In genomic region chr6:137277971-137278602, GRCh38 we compare ENCODE assay signal across 14 cellular contexts. TPM values are rescaled to one million over a fixed set of nuclear protein-coding genes. Genes with fewer than 3 reads are reported as not detected.
DNase-seq lines count a peak whose midpoint lies in the region; ATAC-seq and TF ChIP-seq lines count a peak whose summit lies in the region.
"Had no signal": no experiment of that assay in that cellular context is flagged by ENCODE, and none has a peak within 500 bp of the region (broad histone marks: within the 10 kb centered on the region; RNA-seq: fewer than 3 reads in every experiment).

No MANE protein-coding gene starts in this region.

- peaks cover 3% of the 10 kb centered on the region for H3K4me1 ChIP-seq in mammary epithelial cell (ENCODE audit: insufficient read depth, low read length)
- H3K4me1 ChIP-seq: upper lobe of right lung had no signal

- BruUV-seq in mammary epithelial cell (replicated peaks; lab: Mats Ljungman, UMichigan), result no TSS peak

- dilution Hi-C loops in mammary epithelial cell (cut with HindIII; ENCODE audit: low sequenced_read_pairs), result no loop called here

- no peaks in the 10 kb centered on the region for H3K27me3 ChIP-seq in mammary epithelial cell (ENCODE audit: insufficient read depth, low read length)
- H3K27me3 ChIP-seq: upper lobe of right lung had no signal

- CTCF ChIA-PET in mammary epithelial cell (lab: Charles Lee; ENCODE audit: low non-redundant PET), result interaction anchor here (0.6 kb wide), 1 partner anchor 36 kb away, joined by 9 read pairs; no protein-coding TSS in a partner anchor

- in situ Hi-C loops in mammary epithelial cell (cut with MboI; ENCODE audit: low sequenced_read_pairs in 2 of 2), result no loop called here

- H3K27ac ChIP-seq in mammary epithelial cell (ENCODE audit: insufficient read depth, low read depth, low read length), result no peak overlapping the region
- H3K27ac ChIP-seq: upper lobe of right lung had no signal

- intact Hi-C loops in mammary epithelial cell (cut with micrococcal nuclease), result no loop called here

- H3K9me3 ChIP-seq in mammary epithelial cell (replicated peaks; ENCODE audit: insufficient read depth, low read length), result no peaks in the 10 kb centered on the region
- H3K9me3 ChIP-seq: HAP-1, upper lobe of right lung had no signal

- H3K9ac ChIP-seq in mammary epithelial cell (ENCODE audit: insufficient read depth, low read length), result no peak overlapping the region

- H4K20me1 ChIP-seq in mammary epithelial cell (ENCODE audit: insufficient read depth, low read length), result no peaks in the 10 kb centered on the region

- no peaks in the 10 kb centered on the region for H3K36me3 ChIP-seq in mammary epithelial cell (ENCODE audit: insufficient read depth, low read length)
- H3K36me3 ChIP-seq: HAP-1, upper lobe of right lung had no signal

- H2AFZ ChIP-seq in mammary epithelial cell (ENCODE audit: low read depth, low read length), result peak overlapping the region; percentile 47

- no peak for TF ChIP-seq CTCF in mammary epithelial cell (conservative IDR thresholded peaks at IDR 0.05 in 1 of 2, IDR thresholded peaks at IDR 0.05 in 1 of 2; ENCODE audit: extremely low read depth in 1 of 2, insufficient read depth in 1 of 2, low read depth in 1 of 2, low read length in 2 of 2)

- H3K4me2 ChIP-seq in mammary epithelial cell (ENCODE audit: insufficient read depth, low read depth, low read length), result peak overlapping the region; percentile 36

- 43% methylated on average over 14 of the region's 14 CpGs for WGBS in mammary epithelial cell (ENCODE audit: low coverage, missing lambda C conversion rate)

- peak; percentile 84 for DNase-seq in Daoy (ENCODE audit: low read depth)
- DNase-seq in M059J (ENCODE audit: low read depth), result peak; percentile 89
- peak; percentile 68 for DNase-seq in mammary epithelial cell
- DNase-seq in kidney tubule cell (ENCODE audit: low spot score), result peak; percentile 96
- DNase-seq in midbrain (lab: John Stamatoyannopoulos, UW), result no peak
- DNase-seq: activated T-cell treated with anti-CD3 and anti-CD28 coated beads for 4 hours; Calu3; central memory CD4-positive, alpha-beta T cell; NCI-H2171 treated with DMSO at 0.1 percent for 48 hours; upper lobe of right lung had no signal

- H3K79me2 ChIP-seq in mammary epithelial cell (ENCODE audit: insufficient read depth, low read length), result no peaks in the 10 kb centered on the region

- no peak overlapping the region for H3K4me3 ChIP-seq in mammary epithelial cell (replicated peaks in 1 of 3; ENCODE audit: insufficient read depth in 1 of 3, low read depth in 2 of 3, low read length in 3 of 3)
- H3K4me3 ChIP-seq: HAP-1, upper lobe of right lung had no signal

- no peak for ATAC-seq in GM19395 (IDR thresholded peaks at IDR 0.05; ENCODE audit: unreplicated experiment)
- ATAC-seq in HG02870 (IDR thresholded peaks at IDR 0.05; ENCODE audit: unreplicated experiment), result no peak
- ATAC-seq in GM21381 (IDR thresholded peaks at IDR 0.05; ENCODE audit: unreplicated experiment), result no peak
- ATAC-seq: upper lobe of right lung had no signal

RNA-seq across cellular contexts. Expression of gene IFNGR1, which starts 58.9 kb away (rescaled TPM):
- total RNA-seq in Daoy (2014; rRNA removed; shearing (Covaris generic)), result 31.1 and 35.1 TPM in 2 replicates
- total RNA-seq in M059J (2014; rRNA removed; shearing (Covaris generic)), result 74.9 and 87.3 TPM in 2 replicates
- 100 to 1,000 TPM in 1 of 2 donors, 10 to 100 TPM in 1; 54.7 to 137 TPM for total RNA-seq in mammary epithelial cell
- 30.0 TPM for polyA plus RNA-seq in mammary epithelial cell
- polyA minus RNA-seq in mammary epithelial cell, result 17.6 TPM
